30 cellular contexts compared by ENCODE assay signal in genomic region chr17:70947636-70948565, GRCh38.
"Had no signal": no experiment of that assay in that cellular context is flagged by ENCODE, and none has a peak within 500 bp of the region (broad histone marks: within the 10 kb centered on the region; RNA-seq: fewer than 3 reads in every experiment).

No MANE protein-coding gene starts in this region.

- H3K9me3 ChIP-seq: pancreas, prostate gland, sigmoid colon, thyroid gland had no signal

- FAIRE-seq: frontal cortex, islet of Langerhans, pancreas, small intestine had no signal

- H3K27ac ChIP-seq: breast epithelium, esophagus muscularis mucosa, left ventricle myocardium inferior, pancreas, prostate gland, sigmoid colon, thyroid gland, upper lobe of right lung, WERI-Rb-1 had no signal

- H3K4me3 Mint-ChIP-seq: activated naive CD4-positive, alpha-beta T cell treated with anti-CD3 and anti-CD28 coated beads, Interleukin-2, amount 10 ng/mL, durations not matched to agents 7 days and 5 days; dendritic cell treated with granulocyte-macrophage colony-stimulating factor and Interleukin-4, amounts not matched to agents 40 ng/mL and 50 ng/mL, for 4 days; naive B cell; nephron progenitor cell; stimulated activated effector memory CD8-positive, alpha-beta T cell treated with anti-CD3 and anti-CD28 coated beads, Interleukin-12 subunit alpha, Interleukin-12 subunit beta, amount 100 ng/mL, for 72 hours; stimulated activated naive CD8-positive, alpha-beta T cell treated with anti-CD3 and anti-CD28 coated beads, Interleukin-15, Interleukin-2, amounts not matched to agents 100 ng/mL and 50 ng/mL, for 24 hours had no signal

- H3K4me3 ChIP-seq: breast epithelium, esophagus muscularis mucosa, left ventricle myocardium inferior, pancreas, prostate gland, sigmoid colon, thyroid gland, upper lobe of right lung had no signal

- H3K27ac Mint-ChIP-seq: activated naive CD4-positive, alpha-beta T cell treated with anti-CD3 and anti-CD28 coated beads, Interleukin-2, amount 10 ng/mL, durations not matched to agents 7 days and 5 days; dendritic cell treated with granulocyte-macrophage colony-stimulating factor and Interleukin-4, amounts not matched to agents 40 ng/mL and 50 ng/mL, for 4 days; naive B cell; nephron progenitor cell; stimulated activated effector memory CD8-positive, alpha-beta T cell treated with anti-CD3 and anti-CD28 coated beads, Interleukin-12 subunit alpha, Interleukin-12 subunit beta, amount 100 ng/mL, for 72 hours; stimulated activated naive CD8-positive, alpha-beta T cell treated with anti-CD3 and anti-CD28 coated beads, Interleukin-15, Interleukin-2, amounts not matched to agents 100 ng/mL and 50 ng/mL, for 24 hours had no signal

- H3K4me1 ChIP-seq: breast epithelium, esophagus muscularis mucosa, left ventricle myocardium inferior, pancreas, prostate gland, sigmoid colon, thyroid gland, upper lobe of right lung had no signal

- DNase-seq: activated CD4-positive, alpha-beta T cell treated with anti-CD3 and anti-CD28 coated beads for 48 hours; activated CD4-positive, alpha-beta T cell treated with anti-CD3 and anti-CD28 coated beads, Interleukin-2, amount 50 U/mL, for 48 hours; activated CD8-positive, alpha-beta memory T cell treated with anti-CD3 and anti-CD28 coated beads for 24 hours; activated effector memory CD4-positive, alpha-beta T cell treated with anti-CD3 and anti-CD28 coated beads, Interleukin-2, amount 50 U/mL, for 16 hours; activated naive CD4-positive, alpha-beta T cell treated with anti-CD3 and anti-CD28 coated beads, Interleukin-2, amount 10 ng/mL, durations not matched to agents 7 days and 5 days; amygdala; central memory CD4-positive, alpha-beta T cell; left ventricle myocardium inferior; mammary epithelial cell; naive B cell; nephron progenitor cell; nucleus accumbens; retina; sigmoid colon; small intestine; stimulated activated CD4-positive, alpha-beta T cell treated with anti-CD3 and anti-CD28 coated beads, Interleukin-4, amount 100 ng/mL, for 24 hours; substantia nigra; thyroid gland; upper lobe of right lung; WERI-Rb-1 had no signal

- H3K36me3 Mint-ChIP-seq: activated naive CD4-positive, alpha-beta T cell treated with anti-CD3 and anti-CD28 coated beads, Interleukin-2, amount 10 ng/mL, durations not matched to agents 7 days and 5 days; naive B cell; stimulated activated effector memory CD8-positive, alpha-beta T cell treated with anti-CD3 and anti-CD28 coated beads, Interleukin-12 subunit alpha, Interleukin-12 subunit beta, amount 100 ng/mL, for 72 hours had no signal

- H3K4me1 Mint-ChIP-seq: activated naive CD4-positive, alpha-beta T cell treated with anti-CD3 and anti-CD28 coated beads, Interleukin-2, amount 10 ng/mL, durations not matched to agents 7 days and 5 days; naive B cell; nephron progenitor cell; stimulated activated effector memory CD8-positive, alpha-beta T cell treated with anti-CD3 and anti-CD28 coated beads, Interleukin-12 subunit alpha, Interleukin-12 subunit beta, amount 100 ng/mL, for 72 hours had no signal

- ATAC-seq: activated CD4-positive, CD25-positive, alpha-beta regulatory T cell treated with anti-CD3 and anti-CD28 coated beads, Interleukin-2, amount 50 U/mL, for 24 hours; pancreas; stimulated activated effector memory CD8-positive, alpha-beta T cell treated with anti-CD3 and anti-CD28 coated beads, Interleukin-12 subunit alpha, Interleukin-12 subunit beta, amount 100 ng/mL, for 72 hours; upper lobe of right lung had no signal

- H3K27me3 Mint-ChIP-seq: activated naive CD4-positive, alpha-beta T cell treated with anti-CD3 and anti-CD28 coated beads, Interleukin-2, amount 10 ng/mL, durations not matched to agents 7 days and 5 days; dendritic cell treated with granulocyte-macrophage colony-stimulating factor and Interleukin-4, amounts not matched to agents 40 ng/mL and 50 ng/mL, for 4 days; naive B cell; stimulated activated naive CD8-positive, alpha-beta T cell treated with anti-CD3 and anti-CD28 coated beads, Interleukin-15, Interleukin-2, amounts not matched to agents 100 ng/mL and 50 ng/mL, for 24 hours had no signal

- H3K27me3 ChIP-seq: breast epithelium, esophagus muscularis mucosa, pancreas, sigmoid colon, thyroid gland, upper lobe of right lung had no signal

- H3K36me3 ChIP-seq: breast epithelium, esophagus muscularis mucosa, left ventricle myocardium inferior, pancreas, prostate gland, sigmoid colon, thyroid gland, upper lobe of right lung, WERI-Rb-1 had no signal
